22 cellular contexts compared by ENCODE assay signal in the genomic region with DNA sequence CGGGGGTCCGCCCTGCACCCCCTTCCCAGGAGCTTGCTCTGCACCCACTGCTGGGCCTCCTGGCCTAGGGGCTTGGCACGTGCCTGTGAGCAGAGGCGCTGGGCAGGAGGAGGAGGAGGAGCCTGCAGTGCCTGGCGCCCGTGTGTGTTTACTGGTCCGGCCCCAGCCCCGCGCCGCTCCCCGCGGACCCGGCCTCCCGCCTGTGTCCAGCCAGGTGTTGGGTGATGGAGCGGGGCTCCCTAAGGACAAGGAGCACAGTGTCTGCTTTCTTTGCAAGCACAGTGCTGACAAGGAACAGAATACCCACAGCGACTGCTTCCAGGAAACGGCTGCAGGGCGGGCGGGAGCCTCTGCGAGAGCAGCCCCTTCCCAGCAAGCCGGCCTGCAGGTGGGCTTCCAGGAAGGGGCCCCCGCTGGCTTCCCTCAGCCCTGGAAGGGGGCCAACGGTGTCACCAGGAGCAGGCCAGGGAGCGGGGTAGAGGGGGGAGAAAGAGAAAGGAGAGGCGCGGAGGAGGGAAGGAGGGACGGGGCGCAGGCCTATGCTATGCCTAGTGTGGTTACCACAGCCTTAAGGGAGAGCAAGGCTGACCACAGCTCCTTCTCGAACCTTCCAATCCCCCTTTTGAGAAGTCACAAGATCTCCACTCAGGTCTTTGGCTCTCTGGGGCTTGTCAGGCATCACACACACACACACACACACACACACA. TPM values are rescaled to one million over a fixed set of nuclear protein-coding genes. Genes with fewer than 3 reads are reported as not detected.
"Had no signal": no experiment of that assay in that cellular context is flagged by ENCODE, and none has a peak within 500 bp of the region (broad histone marks: within the 10 kb centered on the region; RNA-seq: fewer than 3 reads in every experiment).

No MANE protein-coding gene starts in this region.

- H3K36me3 ChIP-seq: adrenal gland, thoracic aorta, upper lobe of left lung had no signal

- ATAC-seq: activated CD8-positive, alpha-beta memory T cell treated with anti-CD3 and anti-CD28 coated beads, Interleukin-2, amount 10 ng/mL, durations not matched to agents 7 days and 5 days; activated CD8-positive, alpha-beta T cell treated with anti-CD3 and anti-CD28 coated beads for 36 hours; SK-N-SH treated with all-trans-retinoic acid at 6 μM for 48 hours; T-cell had no signal

- H3K9me3 ChIP-seq: adrenal gland, thoracic aorta, upper lobe of left lung had no signal

- DNase-seq: activated CD4-positive, alpha-beta T cell treated with anti-CD3 and anti-CD28 coated beads, Interleukin-2, amount 10 ng/mL, durations not matched to agents 7 days and 5 days; activated CD4-positive, CD25-positive, alpha-beta regulatory T cell treated with anti-CD3 and anti-CD28 coated beads, Interleukin-2, amount 50 U/mL, for 72 hours; activated CD8-positive, alpha-beta memory T cell treated with anti-CD3 and anti-CD28 coated beads, Interleukin-2, amount 10 ng/mL, durations not matched to agents 7 days and 5 days; activated CD8-positive, alpha-beta T cell treated with anti-CD3 and anti-CD28 coated beads for 36 hours; activated gamma-delta T cell treated with Interleukin-2 at 50 U/mL for 16 hours; activated T-cell treated with anti-CD3 and anti-CD28 coated beads for 4 hours; cerebellar nuclear complex; cortex of kidney; immature natural killer cell; stimulated activated CD4-positive, alpha-beta T cell treated with anti-CD3 and anti-CD28 coated beads, Interleukin-4, amount 100 ng/mL, for 1 hour; stimulated activated naive CD4-positive, alpha-beta T cell; T-cell had no signal

- H3K9me3 Mint-ChIP-seq: activated CD4-positive, alpha-beta T cell treated with anti-CD3 and anti-CD28 coated beads, Interleukin-2, amount 10 ng/mL, durations not matched to agents 7 days and 5 days; activated CD8-positive, alpha-beta T cell treated with anti-CD3 and anti-CD28 coated beads for 36 hours; activated naive CD4-positive, alpha-beta T cell treated with anti-CD3 and anti-CD28 coated beads, Interleukin-2, amount 50 U/mL, for 24 hours; immature natural killer cell; nephron; T-cell; T-helper 2 cell treated with Interferon-gamma antibody and Interleukin-4, amounts not matched to agents 5 μg/mL and 100 μg/mL, for 36 hours had no signal

- H3K4me1 ChIP-seq: adrenal gland, upper lobe of left lung had no signal

- H3K4me3 ChIP-seq: adrenal gland, hepatocyte, thoracic aorta, upper lobe of left lung had no signal

- H3K36me3 Mint-ChIP-seq: activated CD8-positive, alpha-beta memory T cell treated with anti-CD3 and anti-CD28 coated beads, Interleukin-2, amount 10 ng/mL, durations not matched to agents 7 days and 5 days; activated naive CD4-positive, alpha-beta T cell treated with anti-CD3 and anti-CD28 coated beads, Interleukin-2, amount 50 U/mL, for 24 hours; immature natural killer cell; T-cell had no signal

- H3K4me3 Mint-ChIP-seq: activated CD4-positive, alpha-beta T cell treated with anti-CD3 and anti-CD28 coated beads, Interleukin-2, amount 10 ng/mL, durations not matched to agents 7 days and 5 days; activated CD8-positive, alpha-beta memory T cell treated with anti-CD3 and anti-CD28 coated beads, Interleukin-2, amount 10 ng/mL, durations not matched to agents 7 days and 5 days; activated CD8-positive, alpha-beta T cell treated with anti-CD3 and anti-CD28 coated beads for 36 hours; activated naive CD4-positive, alpha-beta T cell treated with anti-CD3 and anti-CD28 coated beads, Interleukin-2, amount 50 U/mL, for 24 hours; immature natural killer cell; nephron; T-cell; T-helper 2 cell treated with Interferon-gamma antibody and Interleukin-4, amounts not matched to agents 5 μg/mL and 100 μg/mL, for 36 hours had no signal

- H3K27ac ChIP-seq: adrenal gland, epithelial cell of prostate, hepatocyte, thoracic aorta, upper lobe of left lung, VCaP had no signal

- H3K27me3 Mint-ChIP-seq: activated CD4-positive, alpha-beta T cell treated with anti-CD3 and anti-CD28 coated beads, Interleukin-2, amount 10 ng/mL, durations not matched to agents 7 days and 5 days; activated CD8-positive, alpha-beta memory T cell treated with anti-CD3 and anti-CD28 coated beads, Interleukin-2, amount 10 ng/mL, durations not matched to agents 7 days and 5 days; activated CD8-positive, alpha-beta T cell treated with anti-CD3 and anti-CD28 coated beads for 36 hours; activated naive CD4-positive, alpha-beta T cell treated with anti-CD3 and anti-CD28 coated beads, Interleukin-2, amount 50 U/mL, for 24 hours; T-cell had no signal

- H3K27ac Mint-ChIP-seq: activated CD4-positive, alpha-beta T cell treated with anti-CD3 and anti-CD28 coated beads, Interleukin-2, amount 10 ng/mL, durations not matched to agents 7 days and 5 days; activated CD8-positive, alpha-beta memory T cell treated with anti-CD3 and anti-CD28 coated beads, Interleukin-2, amount 10 ng/mL, durations not matched to agents 7 days and 5 days; activated CD8-positive, alpha-beta T cell treated with anti-CD3 and anti-CD28 coated beads for 36 hours; activated naive CD4-positive, alpha-beta T cell treated with anti-CD3 and anti-CD28 coated beads, Interleukin-2, amount 50 U/mL, for 24 hours; immature natural killer cell; T-cell; T-helper 2 cell treated with Interferon-gamma antibody and Interleukin-4, amounts not matched to agents 5 μg/mL and 100 μg/mL, for 36 hours had no signal

- H3K27me3 ChIP-seq: adrenal gland, hepatocyte, upper lobe of left lung had no signal

- H3K4me1 Mint-ChIP-seq: activated CD4-positive, alpha-beta T cell treated with anti-CD3 and anti-CD28 coated beads, Interleukin-2, amount 10 ng/mL, durations not matched to agents 7 days and 5 days; activated CD8-positive, alpha-beta memory T cell treated with anti-CD3 and anti-CD28 coated beads, Interleukin-2, amount 10 ng/mL, durations not matched to agents 7 days and 5 days; activated naive CD4-positive, alpha-beta T cell treated with anti-CD3 and anti-CD28 coated beads, Interleukin-2, amount 50 U/mL, for 24 hours; immature natural killer cell; nephron; T-cell had no signal

RNA-seq across cellular contexts. Expression of gene H19, which starts 6.6 kb away (rescaled TPM):
- total RNA-seq: activated CD4-positive, alpha-beta T cell treated with anti-CD3 and anti-CD28 coated beads, Interleukin-2, amount 10 ng/mL, durations not matched to agents 7 days and 5 days; activated CD8-positive, alpha-beta memory T cell treated with anti-CD3 and anti-CD28 coated beads, Interleukin-2, amount 10 ng/mL, durations not matched to agents 7 days and 5 days; activated CD8-positive, alpha-beta T cell treated with anti-CD3 and anti-CD28 coated beads for 36 hours had no signal
